In the genomic region with DNA sequence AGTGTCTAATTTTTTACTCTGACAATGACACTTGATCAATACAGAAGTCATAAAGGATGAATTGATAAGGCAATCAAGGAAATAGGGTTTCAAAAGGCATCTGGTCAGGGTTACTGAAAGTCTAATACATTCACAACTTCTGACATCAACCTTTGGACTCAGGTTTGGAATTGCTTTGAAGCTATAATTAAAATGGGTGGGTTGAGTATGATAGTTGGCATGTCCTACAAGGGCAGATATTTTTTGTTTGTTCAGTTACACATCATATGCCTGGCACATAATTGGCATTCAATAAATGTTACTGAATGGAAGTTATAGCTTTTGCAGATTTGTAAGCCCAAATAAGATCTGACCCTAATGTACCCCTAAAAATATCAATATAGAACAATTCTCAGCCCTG, we compare ENCODE assay signal across 1 cellular context.
TF ChIP-seq lines count a peak whose summit lies in the region.

No MANE protein-coding gene starts in this region.

TF ChIP-seq in A549, 52 proteins besides CTCF, POLR2A, EP300 and RAD21:
- TF ChIP-seq RNF2 (IDR thresholded peaks at IDR 0.05; ENCODE audit: borderline replicate concordance, low read depth) (no peak), TFCP2L1 (CRISPR knock-in tag; IDR thresholded peaks at IDR 0.05) (no peak), ESRRA (IDR thresholded peaks at IDR 0.05; ENCODE audit: borderline replicate concordance, low read length) (no peak), FOSL2 (IDR thresholded peaks at IDR 0.05) (no peak), FOSL2 (CRISPR knock-in tag; IDR thresholded peaks at IDR 0.05) (no peak), ZFP36 (IDR thresholded peaks at IDR 0.05; ENCODE audit: borderline replicate concordance, partially characterized antibody) (no peak), CBX2 (IDR thresholded peaks at IDR 0.05; ENCODE audit: borderline replicate concordance, low read depth) (no peak), ZC3H11A (IDR thresholded peaks at IDR 0.05) (no peak), GATA3 (IDR thresholded peaks at IDR 0.05; ENCODE audit: borderline replicate concordance) (no peak)
- TF ChIP-seq, protein P1, sequence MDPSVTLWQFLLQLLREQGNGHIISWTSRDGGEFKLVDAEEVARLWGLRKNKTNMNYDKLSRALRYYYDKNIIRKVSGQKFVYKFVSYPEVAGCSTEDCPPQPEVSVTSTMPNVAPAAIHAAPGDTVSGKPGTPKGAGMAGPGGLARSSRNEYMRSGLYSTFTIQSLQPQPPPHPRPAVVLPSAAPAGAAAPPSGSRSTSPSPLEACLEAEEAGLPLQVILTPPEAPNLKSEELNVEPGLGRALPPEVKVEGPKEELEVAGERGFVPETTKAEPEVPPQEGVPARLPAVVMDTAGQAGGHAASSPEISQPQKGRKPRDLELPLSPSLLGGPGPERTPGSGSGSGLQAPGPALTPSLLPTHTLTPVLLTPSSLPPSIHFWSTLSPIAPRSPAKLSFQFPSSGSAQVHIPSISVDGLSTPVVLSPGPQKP (IDR thresholded peaks at IDR 0.05; ENCODE audit: low read depth, low read length): no peak
- TF ChIP-seq, protein P2, sequence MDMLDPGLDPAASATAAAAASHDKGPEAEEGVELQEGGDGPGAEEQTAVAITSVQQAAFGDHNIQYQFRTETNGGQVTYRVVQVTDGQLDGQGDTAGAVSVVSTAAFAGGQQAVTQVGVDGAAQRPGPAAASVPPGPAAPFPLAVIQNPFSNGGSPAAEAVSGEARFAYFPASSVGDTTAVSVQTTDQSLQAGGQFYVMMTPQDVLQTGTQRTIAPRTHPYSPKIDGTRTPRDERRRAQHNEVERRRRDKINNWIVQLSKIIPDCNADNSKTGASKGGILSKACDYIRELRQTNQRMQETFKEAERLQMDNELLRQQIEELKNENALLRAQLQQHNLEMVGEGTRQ (IDR thresholded peaks at IDR 0.05): no peak
- TF ChIP-seq, protein P3, sequence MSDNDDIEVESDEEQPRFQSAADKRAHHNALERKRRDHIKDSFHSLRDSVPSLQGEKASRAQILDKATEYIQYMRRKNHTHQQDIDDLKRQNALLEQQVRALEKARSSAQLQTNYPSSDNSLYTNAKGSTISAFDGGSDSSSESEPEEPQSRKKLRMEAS (IDR thresholded peaks at IDR 0.05): no peak
